ENCODE assay signal across 18 cellular contexts in the genomic region with DNA sequence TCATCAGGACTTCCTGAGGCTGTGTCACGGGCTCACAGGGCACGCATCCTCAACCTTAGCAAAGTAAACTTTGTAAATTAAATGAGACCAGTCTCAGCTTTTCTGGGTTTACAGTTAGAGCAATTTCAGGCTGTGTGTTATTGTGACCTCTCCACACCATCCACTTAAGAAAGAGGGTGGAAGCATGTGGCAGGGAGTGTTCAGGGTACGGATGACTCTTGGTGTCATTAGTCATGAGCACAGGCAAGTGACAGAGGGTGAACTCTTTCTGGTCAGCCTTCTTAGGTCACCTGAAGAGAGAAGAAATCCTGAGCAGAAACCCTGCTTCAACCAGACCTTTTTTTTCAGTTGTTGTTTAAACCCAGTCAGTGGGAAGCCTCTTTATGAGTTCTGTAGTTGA.
DNase-seq lines count a peak whose midpoint lies in the region; ATAC-seq, FAIRE-seq and TF ChIP-seq lines count a peak whose summit lies in the region.
"Had no signal": no experiment of that assay in that cellular context is flagged by ENCODE, and none has a peak within 500 bp of the region (broad histone marks: within the 10 kb centered on the region; RNA-seq: fewer than 3 reads in every experiment).

No MANE protein-coding gene starts in this region.

- H3K79me1 ChIP-seq in H1 (ENCODE audit: low read depth, low read length): no peaks in the 10 kb centered on the region

- H3K36me3 ChIP-seq in H1 (ENCODE audit: control insufficient read depth in 2 of 4, insufficient read depth in 4 of 4, low read length in 3 of 4) (no peaks in the 10 kb centered on the region), kidney (ENCODE audit: control insufficient read depth in 1 of 2, insufficient read depth in 2 of 2, low read length in 2 of 2) (no peaks in the 10 kb centered on the region), ovary (no peaks in the 10 kb centered on the region)
- H3K36me3 ChIP-seq: BE2C; BLaER1 treated with 17β-estradiol and CSF1 and Interleukin-3, amounts not matched to agents 10 nM and 100 nM; HAP-1 had no signal

- TF ChIP-seq EP300 in H1 (IDR thresholded peaks at IDR 0.05; ENCODE audit: borderline replicate concordance in 1 of 2, low read depth in 2 of 2, low read length in 2 of 2) (no peak), ovary (IDR thresholded peaks at IDR 0.05) (no peak)

- H3K4me3 Mint-ChIP-seq in stimulated activated effector memory CD8-positive, alpha-beta T cell treated with anti-CD3 and anti-CD28 coated beads, Interleukin-12 subunit alpha, Interleukin-12 subunit beta, amount 100 ng/mL, for 72 hours: no peak overlapping the region
- H3K4me3 Mint-ChIP-seq: HFFc6 had no signal

- intact Hi-C loops in kidney (cut with DNase I): no loop called here
- intact Hi-C loops in ovary (cut with DNase I): no loop called here

- no peak for TF ChIP-seq RAD21 in H1 (IDR thresholded peaks at IDR 0.05 in 1 of 2, conservative IDR thresholded peaks at IDR 0.05 in 1 of 2; ENCODE audit: low read depth in 2 of 2, low read length in 2 of 2)

- TF ChIP-seq POLR2A in H1 (IDR thresholded peaks at IDR 0.05; ENCODE audit: control extremely low read depth in 1 of 2, low read depth in 2 of 2, low read length in 2 of 2) (no peak), ovary (IDR thresholded peaks at IDR 0.05) (no peak)

- WGBS in H1 (ENCODE audit: extremely low coverage in 1 of 2, insufficient coverage in 1 of 2, insufficient read length in 1 of 2, insufficient replicate concordance in 2 of 2, low coverage in 1 of 2, low lambda C conversion rate in 2 of 2, missing lambda C conversion rate in 1 of 2), 2 experiments: 96% methylated on average over 3 of the region's 3 CpGs; no CpG with 5 or more reads in 1 of the 2 experiments
- 94 to 98% (median 97%) methylated on average over 3 of the region's 3 CpGs for WGBS in ovary, 3 donors

- H4K91ac ChIP-seq in H1 (replicated peaks; ENCODE audit: insufficient read length, low read length): no peak overlapping the region

- no peak overlapping the region for H3K9ac ChIP-seq in H1 (replicated peaks in 1 of 4; ENCODE audit: extremely low read depth in 1 of 4, low read depth in 3 of 4, low read length in 3 of 4)
- no peak overlapping the region for H3K9ac ChIP-seq in kidney (ENCODE audit: low read length in 2 of 2)
- H3K9ac ChIP-seq: BLaER1 treated with 17β-estradiol and CSF1 and Interleukin-3, amounts not matched to agents 10 nM and 100 nM; GM23248 had no signal

- no peak overlapping the region for H2AFZ ChIP-seq in H1 (ENCODE audit: low read length)

- H3K18ac ChIP-seq in H1 (ENCODE audit: extremely low read depth, low read length): no peak overlapping the region

- TF ChIP-seq CTCF in H1 (IDR thresholded peaks at IDR 0.05; ENCODE audit: control extremely low read depth in 1 of 3, insufficient read depth in 1 of 3, low read depth in 1 of 3, low read length in 3 of 3) (no peak), kidney (IDR thresholded peaks at IDR 0.05; ENCODE audit: borderline replicate concordance, extremely low read depth, insufficient read depth) (no peak), ovary (IDR thresholded peaks at IDR 0.05) (no peak)

- no peak overlapping the region for H3K4me2 ChIP-seq in H1 (ENCODE audit: insufficient read depth in 1 of 2, low read depth in 2 of 2, low read length in 2 of 2)

- no peak overlapping the region for H2BK5ac ChIP-seq in H1 (ENCODE audit: low read depth, low read length)

- no peak overlapping the region for H3K27ac Mint-ChIP-seq in stimulated activated effector memory CD8-positive, alpha-beta T cell treated with anti-CD3 and anti-CD28 coated beads, Interleukin-12 subunit alpha, Interleukin-12 subunit beta, amount 100 ng/mL, for 72 hours
- H3K27ac Mint-ChIP-seq: CD14-positive monocyte; CD4-positive, alpha-beta T cell; HFFc6 had no signal

- H3K27me3 ChIP-seq in H1 (replicated peaks in 1 of 4; ENCODE audit: control insufficient read depth in 3 of 4, extremely low read depth in 1 of 4, insufficient read depth in 3 of 4, low read length in 3 of 4) (no peaks in the 10 kb centered on the region), ovary (no peaks in the 10 kb centered on the region)
- H3K27me3 ChIP-seq: BE2C; BLaER1 treated with 17β-estradiol and CSF1 and Interleukin-3, amounts not matched to agents 10 nM and 100 nM had no signal

- H3K4ac ChIP-seq in H1 (replicated peaks; ENCODE audit: insufficient read length, low read depth, low read length): no peak overlapping the region

- H3K9me3 ChIP-seq in H1 (ENCODE audit: insufficient read depth in 2 of 2, low read depth in 1 of 2, low read length in 1 of 2): no peaks in the 10 kb centered on the region
- no peaks in the 10 kb centered on the region for H3K9me3 ChIP-seq in kidney (ENCODE audit: control insufficient read depth in 1 of 2, low read length in 2 of 2)
- no peaks in the 10 kb centered on the region for H3K9me3 ChIP-seq in ovary
- H3K9me3 ChIP-seq: BE2C, HAP-1 had no signal

- CTCF ChIA-PET in H1 (lab: Charles Lee; ENCODE audit: partially characterized antibody): interaction anchor here (0.6 to 3.1 kb wide), 21 partner anchors 8 to 729 kb away, joined by 3 to 70 read pairs (median 5); no protein-coding TSS in a partner anchor

- H3K27ac ChIP-seq in H1 (ENCODE audit: low read depth, low read length): no peak overlapping the region
- H3K27ac ChIP-seq in kidney (ENCODE audit: low read depth in 2 of 2, low read length in 2 of 2): no peak overlapping the region
- no peak overlapping the region for H3K27ac ChIP-seq in ovary
- H3K27ac ChIP-seq: 22Rv1; A549; BLaER1 treated with 17β-estradiol and CSF1 and Interleukin-3, amounts not matched to agents 10 nM and 100 nM; GM23248 had no signal

- no peaks in the 10 kb centered on the region for H3K79me2 ChIP-seq in H1 (ENCODE audit: control insufficient read depth in 1 of 2, insufficient read depth in 2 of 2, low read length in 2 of 2)

- H3K36me3 Mint-ChIP-seq in stimulated activated effector memory CD8-positive, alpha-beta T cell treated with anti-CD3 and anti-CD28 coated beads, Interleukin-12 subunit alpha, Interleukin-12 subunit beta, amount 100 ng/mL, for 72 hours: no peaks in the 10 kb centered on the region
- H3K36me3 Mint-ChIP-seq: CD14-positive monocyte; CD8-positive, alpha-beta memory T cell had no signal

- ATAC-seq in stimulated activated effector memory CD8-positive, alpha-beta T cell treated with anti-CD3 and anti-CD28 coated beads, Interleukin-12 subunit alpha, Interleukin-12 subunit beta, amount 100 ng/mL, for 72 hours: peak; percentile 52

- H2BK120ac ChIP-seq in H1 (replicated peaks; ENCODE audit: low read depth, low read length): no peak overlapping the region

- no peak overlapping the region for H3K56ac ChIP-seq in H1 (replicated peaks; ENCODE audit: insufficient read length, low read depth, low read length)

- H3K4me3 ChIP-seq in H1 (ENCODE audit: extremely low read depth in 1 of 4, insufficient read depth in 2 of 4, low read depth in 3 of 4, low read length in 4 of 4) (no peak overlapping the region), kidney (ENCODE audit: low read length in 2 of 2) (no peak overlapping the region), ovary (no peak overlapping the region)
- H3K4me3 ChIP-seq: A549, GM12878, HAP-1 had no signal

- H3K14ac ChIP-seq in H1 (ENCODE audit: insufficient read length): no peak overlapping the region

- no peak overlapping the region for H4K8ac ChIP-seq in H1 (ENCODE audit: extremely low read depth, insufficient read depth, low read length)

- H3K4me1 Mint-ChIP-seq in stimulated activated effector memory CD8-positive, alpha-beta T cell treated with anti-CD3 and anti-CD28 coated beads, Interleukin-12 subunit alpha, Interleukin-12 subunit beta, amount 100 ng/mL, for 72 hours: peaks cover 20% of the 10 kb centered on the region

- DNase-seq in NCI-H2227 (lab: John Stamatoyannopoulos, UW; ENCODE audit: unreplicated experiment) (peak; percentile 16), NCI-H2227 treated with DMSO at 0.1 percent for 48 hours (lab: John Stamatoyannopoulos, UW) (no peak), H1 (ENCODE audit: low read depth in 1 of 2, low spot score in 2 of 2) (no peak), kidney (no peak), ovary (no peak)
- DNase-seq in stimulated activated effector memory CD8-positive, alpha-beta T cell treated with anti-CD3 and anti-CD28 coated beads, Interleukin-12 subunit alpha, Interleukin-12 subunit beta, amount 100 ng/mL, for 72 hours (ENCODE audit: low spot score in 2 of 2): no peak

- no peaks in the 10 kb centered on the region for H3K9me3 Mint-ChIP-seq in stimulated activated effector memory CD8-positive, alpha-beta T cell treated with anti-CD3 and anti-CD28 coated beads, Interleukin-12 subunit alpha, Interleukin-12 subunit beta, amount 100 ng/mL, for 72 hours
- H3K9me3 Mint-ChIP-seq: CD14-positive monocyte; CD4-positive, alpha-beta T cell; CD8-positive, alpha-beta memory T cell; HFFc6 had no signal

- no peak overlapping the region for H3K23ac ChIP-seq in H1 (ENCODE audit: insufficient read length)

- H4K20me1 ChIP-seq in H1 (replicated peaks in 1 of 2; ENCODE audit: control insufficient read depth in 1 of 2, insufficient read depth in 2 of 2, low read length in 2 of 2): no peaks in the 10 kb centered on the region
- H4K20me1 ChIP-seq: BLaER1 treated with 17β-estradiol and CSF1 and Interleukin-3, amounts not matched to agents 10 nM and 100 nM had no signal

- FAIRE-seq in H1 (lab: Jason Lieb, UNC) (no peak), kidney (lab: Jason Lieb, UNC) (no peak)
- FAIRE-seq: A549, D721Med had no signal

- no peak overlapping the region for H2BK20ac ChIP-seq in H1 (ENCODE audit: low read length)

- H2AK5ac ChIP-seq in H1 (ENCODE audit: low read depth, low read length): no peak overlapping the region

- no peak overlapping the region for H2BK15ac ChIP-seq in H1 (ENCODE audit: low read length)

- 0 out of 2 replicates have a peak overlapping the region, but pooled peaks have one; percentile 45 for H2BK12ac ChIP-seq in H1 (ENCODE audit: low read depth, low read length)

- no peaks in the 10 kb centered on the region for H3K23me2 ChIP-seq in H1 (ENCODE audit: low read depth, low read length)

- H3K4me1 ChIP-seq in H1 (replicated peaks in 1 of 4; ENCODE audit: control insufficient read depth in 3 of 4, insufficient read depth in 4 of 4, low read length in 3 of 4) (no peaks in the 10 kb centered on the region), kidney (ENCODE audit: control insufficient read depth in 1 of 2, insufficient read depth in 1 of 2, low read depth in 1 of 2, low read length in 2 of 2) (no peaks in the 10 kb centered on the region), ovary (ENCODE audit: insufficient read depth) (peaks cover 1% of the 10 kb centered on the region)
- H3K4me1 ChIP-seq: A549, BE2C had no signal

- no peak overlapping the region for H4K5ac ChIP-seq in H1 (ENCODE audit: insufficient read length, low read depth, low read length)

- POLR2A ChIA-PET in H1 (lab: Charles Lee; ENCODE audit: partially characterized antibody): no interaction called here

TF ChIP-seq in H1, 55 proteins besides CTCF, POLR2A, EP300 and RAD21 (continues in another document):
- no peak for TF ChIP-seq JUND (IDR thresholded peaks at IDR 0.05; ENCODE audit: low read length)
- TF ChIP-seq CHD2 (IDR thresholded peaks at IDR 0.05; ENCODE audit: low read length): no peak
- TF ChIP-seq ASH2L (IDR thresholded peaks at IDR 0.05; ENCODE audit: low read length): no peak
- TF ChIP-seq CEBPB (IDR thresholded peaks at IDR 0.05; ENCODE audit: low read depth, low read length): no peak
- TF ChIP-seq NRF1 (IDR thresholded peaks at IDR 0.05; ENCODE audit: low read depth, low read length): no peak
